In genomic region chr22:17370036-17370765, GRCh38 we compare ENCODE assay signal across 7 cellular contexts. TPM values are rescaled to one million over a fixed set of nuclear protein-coding genes. Genes with fewer than 3 reads are reported as not detected.
DNase-seq lines count a peak whose midpoint lies in the region; ATAC-seq, FAIRE-seq and TF ChIP-seq lines count a peak whose summit lies in the region.

No MANE protein-coding gene starts in this region.

- no peak for TF ChIP-seq RAD21 in HCT116 (IDR thresholded peaks at IDR 0.05; ENCODE audit: low read depth)

- no peaks in the 10 kb centered on the region for H3K9me3 Mint-ChIP-seq in activated naive CD8-positive, alpha-beta T cell (ENCODE audit: low read depth)

- no TSS peak for BruUV-seq in HCT116 (replicated peaks; lab: Mats Ljungman, UMichigan)

- in situ Hi-C loops in ACHN (cut with HindIII; ENCODE audit: low pct_ligation_motif_present, low pct_unique_long_range_greater_than_20kb, low sequenced_read_pairs), result no loop called here

- no peak overlapping the region for H2AFZ ChIP-seq in HCT116 (ENCODE audit: low read depth, low read length, poor library complexity, severe bottlenecking)

- H3K9ac ChIP-seq in HCT116 (ENCODE audit: low read length), result peak overlapping the region; percentile 52

- TF ChIP-seq CTCF in HCT116 (IDR thresholded peaks at IDR 0.05 in 2 of 3, conservative IDR thresholded peaks at IDR 0.05 in 1 of 3; ENCODE audit: borderline replicate concordance in 1 of 3, insufficient read depth in 1 of 3, low read depth in 2 of 3, low read length in 2 of 3), result no peak

- H3K36me3 ChIP-seq in HCT116 (ENCODE audit: control insufficient read depth in 1 of 2, insufficient read depth in 2 of 2, low read length in 2 of 2), result no peaks in the 10 kb centered on the region
- H3K36me3 ChIP-seq in small intestine (ENCODE audit: control insufficient read depth in 2 of 2, insufficient read depth in 2 of 2, low read length in 2 of 2), result no peaks in the 10 kb centered on the region

- peaks cover 35% of the 10 kb centered on the region for H3K27me3 Mint-ChIP-seq in activated naive CD8-positive, alpha-beta T cell

- 2 to 8% (median 6%) methylated on average over 30 to 87 of the region's 87 CpGs for WGBS in small intestine, 3 donors

- POLR2A ChIA-PET in HCT116 (lab: Charles Lee), result interaction anchor here (1.4 kb wide), 1 partner anchor 198 kb away, joined by 3 read pairs; no protein-coding TSS in a partner anchor

- H3K4me3 ChIP-seq in HCT116 (replicated peaks in 1 of 2; ENCODE audit: low read depth in 1 of 2, low read length in 2 of 2), result peak overlapping the region; percentile 43 to 59
- peak overlapping the region; percentile 78 for H3K4me3 ChIP-seq in iPS-18c (ENCODE audit: insufficient read depth, low read depth, low read length)
- peak overlapping the region; percentile 44 to 55 for H3K4me3 ChIP-seq in small intestine (ENCODE audit: low read depth in 1 of 2, low read length in 2 of 2)

- RAD21 ChIA-PET in HCT116 (lab: Charles Lee; ENCODE audit: low non-redundant PET in 1 of 2, low total read pairs in 2 of 2, uncharacterized antibody in 2 of 2, unreplicated experiment in 2 of 2), result no interaction called here

- peak overlapping the region; percentile 73 for H3K4me2 ChIP-seq in HCT116 (ENCODE audit: low read length)

- H3K27me3 ChIP-seq in HCT116 (ENCODE audit: insufficient read depth, low read length) (no peaks in the 10 kb centered on the region), small intestine (ENCODE audit: control insufficient read depth in 2 of 2, insufficient read depth in 2 of 2, low read length in 2 of 2) (peaks cover 6 to 15% of the 10 kb centered on the region in 2 donors)

- no peak; the same call in 1 of the 2 replicates for ATAC-seq in HCT116

- no peaks in the 10 kb centered on the region for H3K36me3 Mint-ChIP-seq in activated naive CD8-positive, alpha-beta T cell

- H3K4me3 Mint-ChIP-seq in activated naive CD8-positive, alpha-beta T cell, result peak overlapping the region; percentile 72

- CTCF ChIA-PET in HCT116 (lab: Charles Lee), result no interaction called here

- no peak for TF ChIP-seq POLR2A in HCT116 (IDR thresholded peaks at IDR 0.05; ENCODE audit: borderline replicate concordance, extremely low read depth, insufficient read depth, insufficient read length)

- DNase-seq in HCT116 (ENCODE audit: low read depth, low spot score) (no peak), small intestine (no peak), COR-L47 (lab: John Stamatoyannopoulos, UW) (no peak), ACHN (no peak), NCI-H345 (lab: John Stamatoyannopoulos, UW) (no peak)

- no peaks in the 10 kb centered on the region for H3K79me2 ChIP-seq in HCT116 (ENCODE audit: insufficient read depth, low read length)

- no peak overlapping the region for H3K27ac Mint-ChIP-seq in activated naive CD8-positive, alpha-beta T cell

- no peak for FAIRE-seq in small intestine (lab: Jason Lieb, UNC)

- H3K9me2 ChIP-seq in HCT116 (ENCODE audit: insufficient read depth), result no peaks in the 10 kb centered on the region

- no peaks in the 10 kb centered on the region for H4K20me1 ChIP-seq in HCT116 (ENCODE audit: insufficient read depth)

- H3K9me3 ChIP-seq in HCT116 (ENCODE audit: control insufficient read depth in 1 of 2, insufficient read depth in 1 of 2, low read depth in 1 of 2, low read length in 2 of 2) (no peaks in the 10 kb centered on the region), iPS-18c (ENCODE audit: control insufficient read depth, insufficient read depth, low read length) (no peaks in the 10 kb centered on the region), small intestine (ENCODE audit: control insufficient read depth, low read depth) (no peaks in the 10 kb centered on the region)

- H3K4me1 Mint-ChIP-seq in activated naive CD8-positive, alpha-beta T cell (ENCODE audit: low read depth), result peaks cover 28% of the 10 kb centered on the region

- intact Hi-C loops in HCT116 (cut with micrococcal nuclease), result no loop called here

- H3K4me1 ChIP-seq in HCT116 (ENCODE audit: control insufficient read depth in 1 of 2, insufficient read depth in 2 of 2, low read length in 2 of 2) (peaks cover 21 to 26% of the 10 kb centered on the region in 2 experiments; a peak in 3 of 4 replicates), small intestine (ENCODE audit: control insufficient read depth in 2 of 2, insufficient read depth in 1 of 2, low read depth in 1 of 2, low read length in 1 of 2) (no peaks in the 10 kb centered on the region)

- H3K27ac ChIP-seq in HCT116 (ENCODE audit: low read depth, low read length) (peak overlapping the region; percentile 66; the same call in 1 of the 2 replicates), small intestine (ENCODE audit: low read depth in 1 of 2, low read length in 1 of 2) (no peak overlapping the region)

TF ChIP-seq in HCT116, 20 proteins besides CTCF, POLR2A, EP300 and RAD21:
- TF ChIP-seq ZFX (IDR thresholded peaks at IDR 0.05) (peak; percentile 32; the same call in 1 of the 2 replicates), SIN3A (IDR thresholded peaks at IDR 0.05; ENCODE audit: low read depth) (no peak), TCF7L2 (IDR thresholded peaks at IDR 0.05; ENCODE audit: borderline replicate concordance, extremely low read depth, insufficient read depth, insufficient read length) (no peak)

RNA-seq across cellular contexts. Expression of gene CECR2, which starts 0.9 kb away (rescaled TPM):
- total RNA-seq in HCT116 (2021; ENCODE audit: unreplicated experiment), result 6.0 TPM
- 2.1 TPM in 2 replicates for polyA plus RNA-seq in HCT116 (2012)
- under 1 TPM; under 0.01 to 0.40 (median 0.27) TPM for polyA plus RNA-seq in small intestine
